1 cellular context compared by ENCODE assay signal in genomic region chr1:108070662-108071061, GRCh38.
TF ChIP-seq lines count a peak whose summit lies in the region.

No MANE protein-coding gene starts in this region.

TF ChIP-seq in HepG2, 621 proteins besides CTCF, POLR2A, EP300 and RAD21 (continued from another document):
- TF ChIP-seq HNRNPL (IDR thresholded peaks at IDR 0.05; ENCODE audit: low read depth, low read length) (no peak), ZNF160 (CRISPR knock-in tag; IDR thresholded peaks at IDR 0.05) (no peak)
